In the genomic region with DNA sequence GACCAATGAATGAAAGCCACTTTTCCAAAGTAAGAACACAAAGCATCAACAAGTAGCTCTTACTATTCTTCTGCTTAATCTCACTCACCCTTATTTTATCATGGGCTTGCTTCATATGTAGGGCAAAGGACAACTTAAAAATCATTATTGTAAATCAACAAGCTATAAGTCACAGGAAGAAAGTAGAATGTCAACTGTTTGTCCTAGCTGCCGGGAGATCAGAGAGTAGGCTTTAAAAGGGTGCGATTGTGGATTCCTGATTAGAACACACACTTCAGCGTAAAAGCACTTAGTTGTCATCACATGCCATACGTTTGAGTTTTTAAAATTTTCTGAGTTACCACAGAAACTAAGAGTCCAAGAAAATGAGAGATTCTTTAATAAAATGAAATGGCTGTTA, we compare ENCODE assay signal across 1 cellular context.
TF ChIP-seq lines count a peak whose summit lies in the region.

No MANE protein-coding gene starts in this region.

TF ChIP-seq in HepG2, 621 proteins besides CTCF, POLR2A, EP300 and RAD21 (continued from another document and continues in another):
- TF ChIP-seq KAT2B (IDR thresholded peaks at IDR 0.05; ENCODE audit: borderline replicate concordance, low read depth, low read length) (no peak), HCFC1 (IDR thresholded peaks at IDR 0.05; ENCODE audit: low read depth, low read length) (no peak), ZNF441 (CRISPR knock-in tag; IDR thresholded peaks at IDR 0.05; ENCODE audit: borderline replicate concordance) (no peak), PTBP1 (IDR thresholded peaks at IDR 0.05; ENCODE audit: low read depth, low read length, poor library complexity, severe bottlenecking) (no peak), GATA4 (IDR thresholded peaks at IDR 0.05; ENCODE audit: borderline replicate concordance, low read depth) (peak; percentile 94; the same call in 1 of the 2 replicates), JUN (CRISPR knock-in tag; IDR thresholded peaks at IDR 0.05) (0 out of 2 replicates have a peak, but pooled peaks have one; percentile 44), ZNF335 (CRISPR knock-in tag; IDR thresholded peaks at IDR 0.05) (no peak), ZSCAN25 (CRISPR knock-in tag; IDR thresholded peaks at IDR 0.05) (no peak), ZBTB20 (CRISPR knock-in tag; IDR thresholded peaks at IDR 0.05; ENCODE audit: borderline replicate concordance, low read depth) (peak; percentile 97), RXRB (CRISPR knock-in tag; IDR thresholded peaks at IDR 0.05; ENCODE audit: borderline replicate concordance) (peak; percentile 99), ZNF251 (CRISPR knock-in tag; IDR thresholded peaks at IDR 0.05) (no peak), REL (CRISPR knock-in tag; conservative IDR thresholded peaks at IDR 0.05) (no peak), ZNF329 (CRISPR knock-in tag; IDR thresholded peaks at IDR 0.05; ENCODE audit: low read depth) (no peak), NR2F1 (CRISPR knock-in tag; IDR thresholded peaks at IDR 0.05) (no peak; a peak in 1 of 4 replicates), CC2D1A (CRISPR knock-in tag; IDR thresholded peaks at IDR 0.05) (no peak), ZNF20 (CRISPR knock-in tag; IDR thresholded peaks at IDR 0.05) (no peak), ZNF484 (CRISPR knock-in tag; IDR thresholded peaks at IDR 0.05; ENCODE audit: borderline replicate concordance, low read depth) (no peak), HNRNPLL (IDR thresholded peaks at IDR 0.05; ENCODE audit: low read depth, low read length, poor library complexity, severe bottlenecking) (no peak), RFXAP (CRISPR knock-in tag; IDR thresholded peaks at IDR 0.05; ENCODE audit: borderline replicate concordance) (no peak), ZFP62 (CRISPR knock-in tag; IDR thresholded peaks at IDR 0.05) (no peak), ZNF44 (CRISPR knock-in tag; IDR thresholded peaks at IDR 0.05) (no peak), ZNF839 (CRISPR knock-in tag; IDR thresholded peaks at IDR 0.05; ENCODE audit: borderline replicate concordance) (no peak), REXO4 (CRISPR knock-in tag; IDR thresholded peaks at IDR 0.05; ENCODE audit: borderline replicate concordance) (no peak), ZNF264 (CRISPR knock-in tag; IDR thresholded peaks at IDR 0.05) (peak; percentile 78; the same call in 1 of the 2 replicates), KDM5B (CRISPR knock-in tag; IDR thresholded peaks at IDR 0.05; ENCODE audit: borderline replicate concordance) (no peak), HNRNPL (IDR thresholded peaks at IDR 0.05; ENCODE audit: low read depth, low read length) (no peak), TCF7L2 (IDR thresholded peaks at IDR 0.05; ENCODE audit: low read depth, low read length) (peak; percentile 91), CREB1 (IDR thresholded peaks at IDR 0.05) (no peak), CREB1 (CRISPR knock-in tag; IDR thresholded peaks at IDR 0.05) (peak; percentile 86), ZNF891 (CRISPR knock-in tag; IDR thresholded peaks at IDR 0.05) (no peak), HHEX (CRISPR knock-in tag; IDR thresholded peaks at IDR 0.05) (0 out of 2 replicates have a peak, but pooled peaks have one; percentile 22), ZNF569 (CRISPR knock-in tag; IDR thresholded peaks at IDR 0.05; ENCODE audit: borderline replicate concordance) (no peak), FOXK2 (IDR thresholded peaks at IDR 0.05) (peak; percentile 81; the same call in 1 of the 2 replicates)
- TF ChIP-seq, protein P1, sequence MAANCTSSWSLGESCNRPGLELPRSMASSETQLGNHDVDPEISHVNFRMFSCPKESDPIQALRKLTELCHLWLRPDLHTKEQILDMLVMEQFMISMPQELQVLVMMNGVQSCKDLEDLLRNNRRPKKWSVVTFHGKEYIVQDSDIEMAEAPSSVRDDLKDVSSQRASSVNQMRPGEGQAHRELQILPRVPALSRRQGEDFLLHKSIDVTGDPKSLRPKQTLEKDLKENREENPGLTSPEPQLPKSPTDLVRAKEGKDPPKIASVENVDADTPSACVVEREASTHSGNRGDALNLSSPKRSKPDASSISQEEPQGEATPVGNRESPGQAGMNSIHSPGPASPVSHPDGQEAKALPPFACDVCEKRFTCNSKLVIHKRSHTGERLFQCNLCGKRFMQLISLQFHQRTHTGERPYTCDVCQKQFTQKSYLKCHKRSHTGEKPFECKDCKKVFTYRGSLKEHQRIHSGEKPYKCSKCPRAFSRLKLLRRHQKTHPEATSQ (CRISPR knock-in tag; IDR thresholded peaks at IDR 0.05; ENCODE audit: borderline replicate concordance) = no peak
- TF ChIP-seq, protein P2, sequence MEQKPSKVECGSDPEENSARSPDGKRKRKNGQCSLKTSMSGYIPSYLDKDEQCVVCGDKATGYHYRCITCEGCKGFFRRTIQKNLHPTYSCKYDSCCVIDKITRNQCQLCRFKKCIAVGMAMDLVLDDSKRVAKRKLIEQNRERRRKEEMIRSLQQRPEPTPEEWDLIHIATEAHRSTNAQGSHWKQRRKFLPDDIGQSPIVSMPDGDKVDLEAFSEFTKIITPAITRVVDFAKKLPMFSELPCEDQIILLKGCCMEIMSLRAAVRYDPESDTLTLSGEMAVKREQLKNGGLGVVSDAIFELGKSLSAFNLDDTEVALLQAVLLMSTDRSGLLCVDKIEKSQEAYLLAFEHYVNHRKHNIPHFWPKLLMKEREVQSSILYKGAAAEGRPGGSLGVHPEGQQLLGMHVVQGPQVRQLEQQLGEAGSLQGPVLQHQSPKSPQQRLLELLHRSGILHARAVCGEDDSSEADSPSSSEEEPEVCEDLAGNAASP (CRISPR knock-in tag; IDR thresholded peaks at IDR 0.05; ENCODE audit: borderline replicate concordance) = peak; percentile 69; the same call in 1 of the 2 replicates
- TF ChIP-seq, protein P3, sequence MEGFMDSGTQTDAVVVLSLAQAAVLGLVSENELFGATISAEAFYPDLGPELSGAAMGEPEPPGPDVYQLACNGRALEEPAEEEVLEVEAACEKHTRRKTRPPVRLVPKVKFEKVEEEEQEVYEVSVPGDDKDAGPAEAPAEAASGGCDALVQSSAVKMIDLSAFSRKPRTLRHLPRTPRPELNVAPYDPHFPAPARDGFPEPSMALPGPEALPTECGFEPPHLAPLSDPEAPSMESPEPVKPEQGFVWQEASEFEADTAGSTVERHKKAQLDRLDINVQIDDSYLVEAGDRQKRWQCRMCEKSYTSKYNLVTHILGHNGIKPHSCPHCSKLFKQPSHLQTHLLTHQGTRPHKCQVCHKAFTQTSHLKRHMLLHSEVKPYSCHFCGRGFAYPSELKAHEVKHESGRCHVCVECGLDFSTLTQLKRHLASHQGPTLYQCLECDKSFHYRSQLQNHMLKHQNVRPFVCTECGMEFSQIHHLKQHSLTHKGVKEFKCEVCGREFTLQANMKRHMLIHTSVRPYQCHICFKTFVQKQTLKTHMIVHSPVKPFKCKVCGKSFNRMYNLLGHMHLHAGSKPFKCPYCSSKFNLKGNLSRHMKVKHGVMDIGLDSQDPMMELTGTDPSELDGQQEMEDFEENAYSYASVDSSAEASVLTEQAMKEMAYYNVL (CRISPR knock-in tag; IDR thresholded peaks at IDR 0.05; ENCODE audit: borderline replicate concordance) = peak; percentile 73; the same call in 1 of the 2 replicates
- TF ChIP-seq, protein P4, sequence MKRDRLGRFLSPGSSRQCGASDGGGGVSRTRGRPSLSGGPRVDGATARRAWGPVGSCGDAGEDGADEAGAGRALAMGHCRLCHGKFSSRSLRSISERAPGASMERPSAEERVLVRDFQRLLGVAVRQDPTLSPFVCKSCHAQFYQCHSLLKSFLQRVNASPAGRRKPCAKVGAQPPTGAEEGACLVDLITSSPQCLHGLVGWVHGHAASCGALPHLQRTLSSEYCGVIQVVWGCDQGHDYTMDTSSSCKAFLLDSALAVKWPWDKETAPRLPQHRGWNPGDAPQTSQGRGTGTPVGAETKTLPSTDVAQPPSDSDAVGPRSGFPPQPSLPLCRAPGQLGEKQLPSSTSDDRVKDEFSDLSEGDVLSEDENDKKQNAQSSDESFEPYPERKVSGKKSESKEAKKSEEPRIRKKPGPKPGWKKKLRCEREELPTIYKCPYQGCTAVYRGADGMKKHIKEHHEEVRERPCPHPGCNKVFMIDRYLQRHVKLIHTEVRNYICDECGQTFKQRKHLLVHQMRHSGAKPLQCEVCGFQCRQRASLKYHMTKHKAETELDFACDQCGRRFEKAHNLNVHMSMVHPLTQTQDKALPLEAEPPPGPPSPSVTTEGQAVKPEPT (CRISPR knock-in tag; IDR thresholded peaks at IDR 0.05; ENCODE audit: low read depth) = no peak
- TF ChIP-seq, protein P5, sequence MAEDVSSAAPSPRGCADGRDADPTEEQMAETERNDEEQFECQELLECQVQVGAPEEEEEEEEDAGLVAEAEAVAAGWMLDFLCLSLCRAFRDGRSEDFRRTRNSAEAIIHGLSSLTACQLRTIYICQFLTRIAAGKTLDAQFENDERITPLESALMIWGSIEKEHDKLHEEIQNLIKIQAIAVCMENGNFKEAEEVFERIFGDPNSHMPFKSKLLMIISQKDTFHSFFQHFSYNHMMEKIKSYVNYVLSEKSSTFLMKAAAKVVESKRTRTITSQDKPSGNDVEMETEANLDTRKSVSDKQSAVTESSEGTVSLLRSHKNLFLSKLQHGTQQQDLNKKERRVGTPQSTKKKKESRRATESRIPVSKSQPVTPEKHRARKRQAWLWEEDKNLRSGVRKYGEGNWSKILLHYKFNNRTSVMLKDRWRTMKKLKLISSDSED (CRISPR knock-in tag; IDR thresholded peaks at IDR 0.05) = no peak
- TF ChIP-seq, protein P6, sequence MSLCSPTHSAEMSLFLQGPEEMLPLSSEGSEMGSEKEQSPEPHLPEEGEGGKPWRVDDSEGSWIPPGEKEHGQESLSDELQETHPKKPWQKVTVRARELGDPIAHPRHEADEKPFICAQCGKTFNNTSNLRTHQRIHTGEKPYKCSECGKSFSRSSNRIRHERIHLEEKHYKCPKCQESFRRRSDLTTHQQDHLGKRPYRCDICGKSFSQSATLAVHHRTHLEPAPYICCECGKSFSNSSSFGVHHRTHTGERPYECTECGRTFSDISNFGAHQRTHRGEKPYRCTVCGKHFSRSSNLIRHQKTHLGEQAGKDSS (CRISPR knock-in tag; IDR thresholded peaks at IDR 0.05; ENCODE audit: borderline replicate concordance, low read depth) = no peak
- TF ChIP-seq, protein P7, sequence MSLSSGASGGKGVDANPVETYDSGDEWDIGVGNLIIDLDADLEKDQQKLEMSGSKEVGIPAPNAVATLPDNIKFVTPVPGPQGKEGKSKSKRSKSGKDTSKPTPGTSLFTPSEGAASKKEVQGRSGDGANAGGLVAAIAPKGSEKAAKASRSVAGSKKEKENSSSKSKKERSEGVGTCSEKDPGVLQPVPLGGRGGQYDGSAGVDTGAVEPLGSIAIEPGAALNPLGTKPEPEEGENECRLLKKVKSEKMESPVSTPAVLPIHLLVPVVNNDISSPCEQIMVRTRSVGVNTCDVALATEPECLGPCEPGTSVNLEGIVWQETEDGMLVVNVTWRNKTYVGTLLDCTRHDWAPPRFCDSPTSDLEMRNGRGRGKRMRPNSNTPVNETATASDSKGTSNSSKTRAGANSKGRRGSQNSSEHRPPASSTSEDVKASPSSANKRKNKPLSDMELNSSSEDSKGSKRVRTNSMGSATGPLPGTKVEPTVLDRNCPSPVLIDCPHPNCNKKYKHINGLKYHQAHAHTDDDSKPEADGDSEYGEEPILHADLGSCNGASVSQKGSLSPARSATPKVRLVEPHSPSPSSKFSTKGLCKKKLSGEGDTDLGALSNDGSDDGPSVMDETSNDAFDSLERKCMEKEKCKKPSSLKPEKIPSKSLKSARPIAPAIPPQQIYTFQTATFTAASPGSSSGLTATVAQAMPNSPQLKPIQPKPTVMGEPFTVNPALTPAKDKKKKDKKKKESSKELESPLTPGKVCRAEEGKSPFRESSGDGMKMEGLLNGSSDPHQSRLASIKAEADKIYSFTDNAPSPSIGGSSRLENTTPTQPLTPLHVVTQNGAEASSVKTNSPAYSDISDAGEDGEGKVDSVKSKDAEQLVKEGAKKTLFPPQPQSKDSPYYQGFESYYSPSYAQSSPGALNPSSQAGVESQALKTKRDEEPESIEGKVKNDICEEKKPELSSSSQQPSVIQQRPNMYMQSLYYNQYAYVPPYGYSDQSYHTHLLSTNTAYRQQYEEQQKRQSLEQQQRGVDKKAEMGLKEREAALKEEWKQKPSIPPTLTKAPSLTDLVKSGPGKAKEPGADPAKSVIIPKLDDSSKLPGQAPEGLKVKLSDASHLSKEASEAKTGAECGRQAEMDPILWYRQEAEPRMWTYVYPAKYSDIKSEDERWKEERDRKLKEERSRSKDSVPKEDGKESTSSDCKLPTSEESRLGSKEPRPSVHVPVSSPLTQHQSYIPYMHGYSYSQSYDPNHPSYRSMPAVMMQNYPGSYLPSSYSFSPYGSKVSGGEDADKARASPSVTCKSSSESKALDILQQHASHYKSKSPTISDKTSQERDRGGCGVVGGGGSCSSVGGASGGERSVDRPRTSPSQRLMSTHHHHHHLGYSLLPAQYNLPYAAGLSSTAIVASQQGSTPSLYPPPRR (CRISPR knock-in tag; IDR thresholded peaks at IDR 0.05; ENCODE audit: borderline replicate concordance) = peak; percentile 86; the same call in 1 of the 2 replicates
- TF ChIP-seq, protein P8, sequence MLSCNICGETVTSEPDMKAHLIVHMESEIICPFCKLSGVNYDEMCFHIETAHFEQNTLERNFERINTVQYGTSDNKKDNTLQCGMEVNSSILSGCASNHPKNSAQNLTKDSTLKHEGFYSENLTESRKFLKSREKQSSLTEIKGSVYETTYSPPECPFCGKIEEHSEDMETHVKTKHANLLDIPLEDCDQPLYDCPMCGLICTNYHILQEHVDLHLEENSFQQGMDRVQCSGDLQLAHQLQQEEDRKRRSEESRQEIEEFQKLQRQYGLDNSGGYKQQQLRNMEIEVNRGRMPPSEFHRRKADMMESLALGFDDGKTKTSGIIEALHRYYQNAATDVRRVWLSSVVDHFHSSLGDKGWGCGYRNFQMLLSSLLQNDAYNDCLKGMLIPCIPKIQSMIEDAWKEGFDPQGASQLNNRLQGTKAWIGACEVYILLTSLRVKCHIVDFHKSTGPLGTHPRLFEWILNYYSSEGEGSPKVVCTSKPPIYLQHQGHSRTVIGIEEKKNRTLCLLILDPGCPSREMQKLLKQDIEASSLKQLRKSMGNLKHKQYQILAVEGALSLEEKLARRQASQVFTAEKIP (CRISPR knock-in tag; IDR thresholded peaks at IDR 0.05; ENCODE audit: borderline replicate concordance) = no peak
- TF ChIP-seq, protein P9, sequence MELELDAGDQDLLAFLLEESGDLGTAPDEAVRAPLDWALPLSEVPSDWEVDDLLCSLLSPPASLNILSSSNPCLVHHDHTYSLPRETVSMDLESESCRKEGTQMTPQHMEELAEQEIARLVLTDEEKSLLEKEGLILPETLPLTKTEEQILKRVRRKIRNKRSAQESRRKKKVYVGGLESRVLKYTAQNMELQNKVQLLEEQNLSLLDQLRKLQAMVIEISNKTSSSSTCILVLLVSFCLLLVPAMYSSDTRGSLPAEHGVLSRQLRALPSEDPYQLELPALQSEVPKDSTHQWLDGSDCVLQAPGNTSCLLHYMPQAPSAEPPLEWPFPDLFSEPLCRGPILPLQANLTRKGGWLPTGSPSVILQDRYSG (CRISPR knock-in tag; IDR thresholded peaks at IDR 0.05) = no peak
- TF ChIP-seq, protein P10, sequence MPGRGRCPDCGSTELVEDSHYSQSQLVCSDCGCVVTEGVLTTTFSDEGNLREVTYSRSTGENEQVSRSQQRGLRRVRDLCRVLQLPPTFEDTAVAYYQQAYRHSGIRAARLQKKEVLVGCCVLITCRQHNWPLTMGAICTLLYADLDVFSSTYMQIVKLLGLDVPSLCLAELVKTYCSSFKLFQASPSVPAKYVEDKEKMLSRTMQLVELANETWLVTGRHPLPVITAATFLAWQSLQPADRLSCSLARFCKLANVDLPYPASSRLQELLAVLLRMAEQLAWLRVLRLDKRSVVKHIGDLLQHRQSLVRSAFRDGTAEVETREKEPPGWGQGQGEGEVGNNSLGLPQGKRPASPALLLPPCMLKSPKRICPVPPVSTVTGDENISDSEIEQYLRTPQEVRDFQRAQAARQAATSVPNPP (CRISPR knock-in tag; IDR thresholded peaks at IDR 0.05) = no peak
